In genomic region chr2:42238644-42239288, GRCh38 we compare ENCODE assay signal across 8 cellular contexts.
DNase-seq lines count a peak whose midpoint lies in the region; ATAC-seq and TF ChIP-seq lines count a peak whose summit lies in the region.

No MANE protein-coding gene starts in this region.

- no peaks in the 10 kb centered on the region for H3K36me3 ChIP-seq in gastroesophageal sphincter
- H3K36me3 ChIP-seq in gastrocnemius medialis: no peaks in the 10 kb centered on the region

- TF ChIP-seq EP300 in gastroesophageal sphincter (IDR thresholded peaks at IDR 0.05): no peak

- H3K27ac ChIP-seq in gastroesophageal sphincter (no peak overlapping the region), gastrocnemius medialis (no peak overlapping the region)

- H3K4me1 ChIP-seq in gastroesophageal sphincter: peaks cover 0 to 8% (median 0%) of the 10 kb centered on the region in 3 donors
- H3K4me1 ChIP-seq in gastrocnemius medialis: no peaks in the 10 kb centered on the region

- no peak overlapping the region for H3K4me3 ChIP-seq in gastroesophageal sphincter
- H3K4me3 ChIP-seq in gastrocnemius medialis: no peak overlapping the region

- ATAC-seq in GM21825 (IDR thresholded peaks at IDR 0.05; ENCODE audit: unreplicated experiment) (peak; percentile 83), gastroesophageal sphincter (peak; percentile 62), gastrocnemius medialis (peak in 1 of 2 donors; percentile 73), HG03025 (IDR thresholded peaks at IDR 0.05; ENCODE audit: low FRiP score, unreplicated experiment) (no peak)

- TF ChIP-seq POLR2A in gastroesophageal sphincter (IDR thresholded peaks at IDR 0.05): no peak
- TF ChIP-seq POLR2A in gastrocnemius medialis (IDR thresholded peaks at IDR 0.05): no peak

- H3K27me3 ChIP-seq in gastroesophageal sphincter (no peaks in the 10 kb centered on the region), gastrocnemius medialis (no peaks in the 10 kb centered on the region)

- DNase-seq in NCI-H1105 treated with DMSO at 0.1 percent for 48 hours (lab: John Stamatoyannopoulos, UW) (peak; percentile 1), gastrocnemius medialis (peak in 1 of 2 donors; percentile 15), NOMO-1 treated with dmso at 0.1 percent for 144 hours (lab: John Stamatoyannopoulos, UW; ENCODE audit: unreplicated experiment) (no peak)
- peak; percentile 34 for DNase-seq in activated CD8-positive, alpha-beta memory T cell treated with anti-CD3 and anti-CD28 coated beads, Interleukin-2, amount 50 U/mL, for 4 hours

- in situ Hi-C loops in gastrocnemius medialis (cut with MboI; ENCODE audit: low sequenced_read_pairs in 4 of 4): loop anchor here in 3 of 4 donors (5.0 to 10.0 kb wide), 2 partner anchors 141 to 144 kb away; no protein-coding TSS in a partner anchor

- TF ChIP-seq CTCF in GM12872 (IDR thresholded peaks at IDR 0.05; ENCODE audit: insufficient read depth, low read depth, low read length) (peak; percentile 45), gastroesophageal sphincter (IDR thresholded peaks at IDR 0.05) (peak in 2 of 4 experiments; percentile 43 to 59), gastrocnemius medialis (IDR thresholded peaks at IDR 0.05 in 4 of 5, conservative IDR thresholded peaks at IDR 0.05 in 1 of 5) (peak in 4 of 5 experiments; percentile 13 to 51 (median 39))

- no peaks in the 10 kb centered on the region for H3K9me3 ChIP-seq in gastroesophageal sphincter
- no peaks in the 10 kb centered on the region for H3K9me3 ChIP-seq in gastrocnemius medialis

- intact Hi-C loops in gastrocnemius medialis (cut with DNase I; ENCODE audit: low total_unique reads): loop anchor here (1.0 kb wide), 1 partner anchor 142 kb away; no protein-coding TSS in a partner anchor

- WGBS in gastroesophageal sphincter (ENCODE audit: low coverage in 1 of 2), 2 donors: 63 to 87% methylated on average over 2 to 5 of the region's 7 CpGs
